ENCODE assay signal across 8 cellular contexts in the genomic region with DNA sequence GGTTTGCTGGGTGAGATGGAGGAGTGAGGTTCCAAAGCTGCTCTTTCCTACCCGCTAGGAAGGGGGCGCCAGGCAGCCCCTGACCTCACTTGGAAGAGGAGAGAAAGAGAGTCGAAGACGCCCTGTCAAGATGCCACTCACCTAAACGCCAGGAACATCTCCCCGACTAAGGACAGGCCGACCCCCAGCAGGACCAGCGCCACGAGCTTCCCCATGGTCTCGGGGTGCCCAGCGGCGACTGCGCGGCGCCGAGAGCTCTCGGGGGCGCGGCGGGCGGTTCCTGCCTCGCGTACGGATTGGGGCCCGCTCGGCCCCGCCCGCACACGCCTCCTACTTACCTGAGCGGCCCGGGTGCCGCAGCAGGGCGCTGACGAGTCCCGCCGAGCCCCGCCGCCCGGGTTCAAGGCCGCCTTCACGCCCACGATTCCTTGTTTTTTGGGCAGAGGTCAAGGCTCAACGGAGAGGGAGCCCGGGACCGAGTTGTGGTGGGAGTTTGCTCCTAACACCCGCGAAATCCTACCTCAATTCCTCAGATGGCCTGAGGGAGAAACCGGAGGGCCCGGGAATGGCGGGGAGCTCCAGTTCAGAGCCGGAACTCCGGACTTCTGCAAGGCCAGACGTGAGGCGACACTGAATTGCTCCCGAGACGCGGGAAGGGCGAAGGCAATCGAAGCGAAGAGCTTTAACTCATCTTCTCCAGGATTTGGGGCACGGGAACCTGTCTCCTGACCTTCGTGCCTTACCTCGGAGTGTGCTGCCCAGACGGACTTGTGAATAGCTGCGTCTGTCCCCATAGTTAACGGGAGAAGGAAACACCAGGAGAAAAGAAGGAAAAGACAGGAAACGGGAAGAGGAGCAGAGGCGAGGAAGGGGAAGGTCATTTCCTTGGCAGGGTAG. TPM values are rescaled to one million over a fixed set of nuclear protein-coding genes. Genes with fewer than 3 reads are reported as not detected.
DNase-seq lines count a peak whose midpoint lies in the region; ATAC-seq and TF ChIP-seq lines count a peak whose summit lies in the region.

A gene (minus strand): TSS at position 240 of the 897 bp plus-strand sequence. CDS start 25 bp downstream, at position 215.

- no peaks in the 10 kb centered on the region for H4K20me1 ChIP-seq in hepatocyte (ENCODE audit: insufficient read depth, poor library complexity, severe bottlenecking)

- peak within 1 kb of the TSS; percentile 27 for H3K4me3 ChIP-seq in CD8-positive, alpha-beta memory T cell (ENCODE audit: low read length)
- H3K4me3 ChIP-seq in iPS-15b (ENCODE audit: low read depth, low read length) (peak within 1 kb of the TSS; percentile 83), hepatocyte (no peak within 1 kb of the TSS)

- peak within 1 kb of the TSS; percentile 82 for H3K9ac ChIP-seq in iPS-15b (ENCODE audit: low read depth, low read length)

- H3K27me3 Mint-ChIP-seq in CD8-positive, alpha-beta memory T cell, result peaks cover 29 to 49% of the 10 kb centered on the region in 2 donors
- peaks cover 24% of the 10 kb centered on the region for H3K27me3 Mint-ChIP-seq in activated naive CD4-positive, alpha-beta T cell treated with anti-CD3 and anti-CD28 coated beads, Interleukin-2, amount 50 U/mL, for 24 hours
- H3K27me3 Mint-ChIP-seq in stimulated activated naive CD8-positive, alpha-beta T cell treated with anti-CD3 and anti-CD28 coated beads, Interleukin-15, Interleukin-2, amounts not matched to agents 100 ng/mL and 50 ng/mL, for 24 hours, result peaks cover 61% of the 10 kb centered on the region

- H3K9me2 ChIP-seq in hepatocyte (replicated peaks; ENCODE audit: insufficient read depth), result no peaks in the 10 kb centered on the region

- H3K27ac ChIP-seq in CD8-positive, alpha-beta memory T cell (ENCODE audit: low read depth, low read length), result no peak within 1 kb of the TSS
- H3K27ac ChIP-seq in hepatocyte, result no peak within 1 kb of the TSS

- no peak within 1 kb of the TSS for H3K4me2 ChIP-seq in hepatocyte

- CTCF ChIA-PET in CD8-positive, alpha-beta memory T cell (lab: Charles Lee), result interaction anchor here (1.0 to 1.7 kb wide), 5 partner anchors 10 to 80 kb away, joined by 3 to 9 read pairs (median 4); a partner anchor contains a TSS

- no peaks in the 10 kb centered on the region for H3K9me3 ChIP-seq in CD8-positive, alpha-beta memory T cell (ENCODE audit: low read length)
- H3K9me3 ChIP-seq in iPS-15b (ENCODE audit: control insufficient read depth, insufficient read depth, low read length) (no peaks in the 10 kb centered on the region), hepatocyte (ENCODE audit: low read depth) (no peaks in the 10 kb centered on the region)

- WGBS in hepatocyte (ENCODE audit: low lambda C conversion rate, missing lambda C conversion rate), result 94% methylated on average over 65 of the region's 68 CpGs

- no peaks in the 10 kb centered on the region for H3K4me1 ChIP-seq in CD8-positive, alpha-beta memory T cell (ENCODE audit: insufficient read depth, low read length)
- no peaks in the 10 kb centered on the region for H3K4me1 ChIP-seq in iPS-15b (ENCODE audit: control insufficient read depth, insufficient read depth, low read length)
- no peaks in the 10 kb centered on the region for H3K4me1 ChIP-seq in hepatocyte (ENCODE audit: insufficient read depth)

- peaks cover 0 to 4% (median 0%) of the 10 kb centered on the region in 5 donors for H3K9me3 Mint-ChIP-seq in CD8-positive, alpha-beta memory T cell
- no peaks in the 10 kb centered on the region for H3K9me3 Mint-ChIP-seq in activated naive CD4-positive, alpha-beta T cell treated with anti-CD3 and anti-CD28 coated beads, Interleukin-2, amount 50 U/mL, for 24 hours
- H3K9me3 Mint-ChIP-seq in stimulated activated naive CD8-positive, alpha-beta T cell treated with anti-CD3 and anti-CD28 coated beads, Interleukin-15, Interleukin-2, amounts not matched to agents 100 ng/mL and 50 ng/mL, for 24 hours, result no peaks in the 10 kb centered on the region

- peaks cover 4 to 9% (median 8%) of the 10 kb centered on the region in 3 donors for H3K4me1 Mint-ChIP-seq in CD8-positive, alpha-beta memory T cell
- H3K4me1 Mint-ChIP-seq in activated naive CD4-positive, alpha-beta T cell treated with anti-CD3 and anti-CD28 coated beads, Interleukin-2, amount 50 U/mL, for 24 hours, result no peaks in the 10 kb centered on the region
- peaks cover 4% of the 10 kb centered on the region for H3K4me1 Mint-ChIP-seq in stimulated activated naive CD8-positive, alpha-beta T cell treated with anti-CD3 and anti-CD28 coated beads, Interleukin-15, Interleukin-2, amounts not matched to agents 100 ng/mL and 50 ng/mL, for 24 hours (ENCODE audit: low read depth)

- no peak within 1 kb of the TSS for H3K27ac Mint-ChIP-seq in CD8-positive, alpha-beta memory T cell
- H3K27ac Mint-ChIP-seq in activated naive CD4-positive, alpha-beta T cell treated with anti-CD3 and anti-CD28 coated beads, Interleukin-2, amount 50 U/mL, for 24 hours, result no peak within 1 kb of the TSS
- H3K27ac Mint-ChIP-seq in stimulated activated naive CD8-positive, alpha-beta T cell treated with anti-CD3 and anti-CD28 coated beads, Interleukin-15, Interleukin-2, amounts not matched to agents 100 ng/mL and 50 ng/mL, for 24 hours, result no peak within 1 kb of the TSS

- POLR2A ChIA-PET in CD8-positive, alpha-beta memory T cell (lab: Charles Lee), result no interaction called here

- peak in 3 of 5 donors; percentile 16 to 52 (median 26) for DNase-seq in CD8-positive, alpha-beta memory T cell
- DNase-seq in hepatocyte (ENCODE audit: low spot score), result no peak
- no peak for DNase-seq in T1000 (lab: John Stamatoyannopoulos, UW)

- no peaks in the 10 kb centered on the region for H3K79me2 ChIP-seq in hepatocyte

- peak within 1 kb of the TSS; percentile 16 to 76 (median 67) for H3K4me3 Mint-ChIP-seq in CD8-positive, alpha-beta memory T cell
- H3K4me3 Mint-ChIP-seq in activated naive CD4-positive, alpha-beta T cell treated with anti-CD3 and anti-CD28 coated beads, Interleukin-2, amount 50 U/mL, for 24 hours, result peak within 1 kb of the TSS; percentile 53
- H3K4me3 Mint-ChIP-seq in stimulated activated naive CD8-positive, alpha-beta T cell treated with anti-CD3 and anti-CD28 coated beads, Interleukin-15, Interleukin-2, amounts not matched to agents 100 ng/mL and 50 ng/mL, for 24 hours, result peak within 1 kb of the TSS; percentile 70

- ATAC-seq in HG02884 (IDR thresholded peaks at IDR 0.05; ENCODE audit: unreplicated experiment), result peak; percentile 42
- no peak for ATAC-seq in HG03135 (IDR thresholded peaks at IDR 0.05; ENCODE audit: unreplicated experiment)

- no peaks in the 10 kb centered on the region for H3K36me3 ChIP-seq in CD8-positive, alpha-beta memory T cell (ENCODE audit: insufficient read depth, low read length)
- H3K36me3 ChIP-seq in iPS-15b (ENCODE audit: control insufficient read depth, insufficient read depth, low read length) (no peaks in the 10 kb centered on the region), hepatocyte (replicated peaks; ENCODE audit: insufficient read depth, low read depth) (no peaks in the 10 kb centered on the region)

- no peak within 1 kb of the TSS for H2AFZ ChIP-seq in hepatocyte

- TF ChIP-seq CTCF in hepatocyte (IDR thresholded peaks at IDR 0.05; ENCODE audit: poor library complexity), result no peak

- peaks cover 10% of the 10 kb centered on the region for H3K27me3 ChIP-seq in CD8-positive, alpha-beta memory T cell (ENCODE audit: insufficient read depth, low read length, poor library complexity, severe bottlenecking)
- H3K27me3 ChIP-seq in iPS-15b (ENCODE audit: control insufficient read depth, insufficient read depth, low read length) (peaks cover 12% of the 10 kb centered on the region), hepatocyte (no peaks in the 10 kb centered on the region)

- no peaks in the 10 kb centered on the region for H3K36me3 Mint-ChIP-seq in CD8-positive, alpha-beta memory T cell
- H3K36me3 Mint-ChIP-seq in activated naive CD4-positive, alpha-beta T cell treated with anti-CD3 and anti-CD28 coated beads, Interleukin-2, amount 50 U/mL, for 24 hours, result no peaks in the 10 kb centered on the region
- no peaks in the 10 kb centered on the region for H3K36me3 Mint-ChIP-seq in stimulated activated naive CD8-positive, alpha-beta T cell treated with anti-CD3 and anti-CD28 coated beads, Interleukin-15, Interleukin-2, amounts not matched to agents 100 ng/mL and 50 ng/mL, for 24 hours (ENCODE audit: low read depth)

RNA-seq across cellular contexts. Expression of the gene that starts here (rescaled TPM):
- total RNA-seq in CD8-positive, alpha-beta memory T cell, result not detected
- polyA plus RNA-seq in CD8-positive, alpha-beta memory T cell, result not detected
- not detected in 2 replicates for total RNA-seq in hepatocyte
- 0.45 and 0.89 TPM in 2 replicates for polyA plus RNA-seq in hepatocyte

Comparison
In these comparisons a context has a peak if more than half of its experiments do, and no peak if none do; other contexts are left out.
1. Peak in DNase-seq and H3K4me3 ChIP-seq in CD8-positive, alpha-beta memory T cell; RNA of the gene not detected or under 1 TPM.